In genomic region chr1:173445164-173445563, GRCh38 we compare ENCODE assay signal across 15 cellular contexts. TPM values are rescaled to one million over a fixed set of nuclear protein-coding genes. Genes with fewer than 3 reads are reported as not detected.
DNase-seq lines count a peak whose midpoint lies in the region; ATAC-seq and TF ChIP-seq lines count a peak whose summit lies in the region.
"Had no signal": no experiment of that assay in that cellular context is flagged by ENCODE, and none has a peak within 500 bp of the region (broad histone marks: within the 10 kb centered on the region; RNA-seq: fewer than 3 reads in every experiment).

No MANE protein-coding gene starts in this region.

- H3K27me3 Mint-ChIP-seq in activated T-cell treated with anti-CD3 and anti-CD28 coated beads, Interleukin-2, amount 50 U/mL, for 72 hours (ENCODE audit: low read depth) = no peaks in the 10 kb centered on the region
- H3K27me3 Mint-ChIP-seq in activated T-cell treated with anti-CD3 and anti-CD28 coated beads, Interleukin-2, amount 50 U/mL, for 4 hours (ENCODE audit: low read depth) = no peaks in the 10 kb centered on the region
- H3K27me3 Mint-ChIP-seq in T-cell = no peaks in the 10 kb centered on the region

- H3K4me1 Mint-ChIP-seq in activated T-cell treated with anti-CD3 and anti-CD28 coated beads, Interleukin-2, amount 50 U/mL, for 72 hours (ENCODE audit: low read depth) = peaks cover 25% of the 10 kb centered on the region
- H3K4me1 Mint-ChIP-seq in activated T-cell treated with anti-CD3 and anti-CD28 coated beads, Interleukin-2, amount 50 U/mL, for 4 hours (ENCODE audit: low read depth) = peaks cover 19% of the 10 kb centered on the region
- H3K4me1 Mint-ChIP-seq in T-cell = peaks cover 23 to 29% (median 27%) of the 10 kb centered on the region in 3 donors

- CTCF ChIA-PET in T-cell (lab: Charles Lee) = interaction anchor here in 1 of 2 donors (0.6 kb wide), 1 partner anchor 16 kb away, joined by 3 read pairs; no protein-coding TSS in a partner anchor

- peaks cover 2 to 6% of the 10 kb centered on the region in 2 donors for H3K9me3 Mint-ChIP-seq in activated T-cell treated with anti-CD3 and anti-CD28 coated beads, Interleukin-2, amount 50 U/mL, for 72 hours
- H3K9me3 Mint-ChIP-seq in activated T-cell treated with anti-CD3 and anti-CD28 coated beads, Interleukin-2, amount 50 U/mL, for 4 hours = peaks cover 21% of the 10 kb centered on the region
- H3K9me3 Mint-ChIP-seq in T-cell = peaks cover 0 to 20% (median 13%) of the 10 kb centered on the region in 3 donors

- no peak for TF ChIP-seq CTCF in retinal pigment epithelial cell (conservative IDR thresholded peaks at IDR 0.05; ENCODE audit: low read depth, low read length)

- no peak for ATAC-seq in activated T-cell treated with anti-CD3 and anti-CD28 coated beads, Interleukin-2, amount 50 U/mL, for 72 hours (replicated peaks in 1 of 2)
- no peak for ATAC-seq in activated T-cell treated with anti-CD3 and anti-CD28 coated beads, Interleukin-2, amount 50 U/mL, for 4 hours
- ATAC-seq in HG02610 (IDR thresholded peaks at IDR 0.05; ENCODE audit: unreplicated experiment) (peak; percentile 9), T-cell (replicated peaks in 1 of 4) (no peak)
- ATAC-seq: mucosa of descending colon had no signal

- peak overlapping the region; percentile 9 for H3K27ac Mint-ChIP-seq in activated T-cell treated with anti-CD3 and anti-CD28 coated beads, Interleukin-2, amount 50 U/mL, for 72 hours
- H3K27ac Mint-ChIP-seq in T-cell = peak overlapping the region; percentile 15 to 30

- peak overlapping the region; percentile 19 to 47 for H3K4me3 Mint-ChIP-seq in activated T-cell treated with anti-CD3 and anti-CD28 coated beads, Interleukin-2, amount 50 U/mL, for 72 hours
- H3K4me3 Mint-ChIP-seq in activated T-cell treated with anti-CD3 and anti-CD28 coated beads, Interleukin-2, amount 50 U/mL, for 4 hours = no peak overlapping the region
- H3K4me3 Mint-ChIP-seq in T-cell = peak overlapping the region in 1 of 3 donors; percentile 37

- POLR2A ChIA-PET in T-cell (lab: Charles Lee) = no interaction called here

- peaks cover 12 to 20% of the 10 kb centered on the region in 2 donors for H3K36me3 Mint-ChIP-seq in activated T-cell treated with anti-CD3 and anti-CD28 coated beads, Interleukin-2, amount 50 U/mL, for 72 hours (ENCODE audit: insufficient read depth in 2 of 2)
- peaks cover 42% of the 10 kb centered on the region for H3K36me3 Mint-ChIP-seq in activated T-cell treated with anti-CD3 and anti-CD28 coated beads, Interleukin-2, amount 50 U/mL, for 4 hours (ENCODE audit: insufficient read depth)
- H3K36me3 Mint-ChIP-seq in T-cell = peaks cover 64% of the 10 kb centered on the region

- DNase-seq in activated T-cell treated with anti-CD3 and anti-CD28 coated beads, Interleukin-2, amount 50 U/mL, for 72 hours = no peak
- no peak for DNase-seq in activated T-cell treated with anti-CD3 and anti-CD28 coated beads, Interleukin-2, amount 50 U/mL, for 4 hours
- DNase-seq in T-cell = no peak
- DNase-seq in retinal pigment epithelial cell (ENCODE audit: low read depth) = peak; percentile 54
- DNase-seq in stimulated activated CD4-positive, alpha-beta T cell treated with anti-CD3 and anti-CD28 coated beads, Interleukin-4, amount 100 ng/mL, for 1 hour = no peak
- no peak for DNase-seq in OCI-M1 (lab: John Stamatoyannopoulos, UW)
- DNase-seq in NOMO-1 treated with DMSO at 0.1 percent for 48 hours (lab: John Stamatoyannopoulos, UW; ENCODE audit: unreplicated experiment) = no peak
- DNase-seq: activated CD4-positive, alpha-beta T cell treated with anti-CD3 and anti-CD28 coated beads for 4 hours; heart left ventricle; kidney glomerular epithelial cell; mucosa of descending colon; NCI-H1436; NCI-H446 treated with DMSO at 0.1 percent for 48 hours had no signal

- no peak overlapping the region for H3K4me3 ChIP-seq in retinal pigment epithelial cell (ENCODE audit: low read length)
- H3K4me3 ChIP-seq: esophagus muscularis mucosa, heart left ventricle, mucosa of descending colon had no signal

RNA-seq across cellular contexts. Expression of gene PRDX6, which starts 32.0 kb away (rescaled TPM):
- total RNA-seq in activated T-cell treated with anti-CD3 and anti-CD28 coated beads, Interleukin-2, amount 50 U/mL, for 72 hours = 100 to 1,000 TPM; 136 to 147 TPM
- 100 to 1,000 TPM in 2 of 3 donors, 10 to 100 TPM in 1; 95.3 to 121 (median 105) TPM for total RNA-seq in activated T-cell treated with anti-CD3 and anti-CD28 coated beads, Interleukin-2, amount 50 U/mL, for 4 hours
- total RNA-seq in T-cell = 100 to 1,000 TPM in 2 of 5 donors, 10 to 100 TPM in 3; 70.7 to 108 (median 98.3) TPM
